ENCODE assay signal across 39 cellular contexts in the genomic region with DNA sequence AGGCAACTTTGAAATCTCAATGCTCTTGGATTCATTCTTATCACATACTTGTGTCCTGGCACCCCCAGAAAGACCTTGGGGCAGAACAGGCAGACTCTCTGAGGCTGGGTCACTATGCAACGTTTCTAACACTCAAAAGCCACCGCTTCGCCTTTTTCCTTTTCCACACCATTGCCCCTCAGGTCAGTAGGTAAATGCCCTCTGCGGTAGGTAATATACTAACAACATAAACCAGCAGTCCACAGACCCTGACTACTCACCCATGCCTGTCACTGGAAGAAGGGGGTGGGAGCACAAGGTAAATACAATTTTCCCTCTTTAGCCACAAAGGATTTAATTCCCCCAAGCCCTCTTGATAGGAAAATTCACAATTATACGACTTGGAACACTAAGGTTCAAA. TPM values are rescaled to one million over a fixed set of nuclear protein-coding genes. Genes with fewer than 3 reads are reported as not detected.
"Had no signal": no experiment of that assay in that cellular context is flagged by ENCODE, and none has a peak within 500 bp of the region (broad histone marks: within the 10 kb centered on the region; RNA-seq: fewer than 3 reads in every experiment).

No MANE protein-coding gene starts in this region.

- H3K9me3 Mint-ChIP-seq: activated B cell treated with CpG ODN at 0.5 μM for 24 hours; activated CD4-positive, alpha-beta memory T cell treated with anti-CD3 and anti-CD28 coated beads for 36 hours; activated CD4-positive, alpha-beta T cell treated with anti-CD3 and anti-CD28 coated beads, Interleukin-2, amount 10 ng/mL, durations not matched to agents 24 days and 14 days; activated CD8-positive, alpha-beta T cell treated with anti-CD3 and anti-CD28 coated beads for 36 hours; activated naive CD4-positive, alpha-beta T cell treated with anti-CD3 and anti-CD28 coated beads for 36 hours; activated naive CD4-positive, alpha-beta T cell treated with anti-CD3 and anti-CD28 coated beads, Interleukin-2, amount 50 U/mL, for 72 hours; activated naive CD8-positive, alpha-beta T cell treated with anti-CD3 and anti-CD28 coated beads for 36 hours; activated T-cell treated with anti-CD3 and anti-CD28 coated beads, Interleukin-2, amount 50 U/mL, for 4 hours; activated T-cell treated with anti-CD3 and anti-CD28 coated beads, Interleukin-2, amount 50 U/mL, for 72 hours; activated T-helper 1 cell treated with anti-CD3 and anti-CD28 coated beads, Interleukin-12 subunit alpha, Interleukin-12 subunit beta, Interleukin-2, Interleukin-4 antibody, amounts not matched to agents 30 ng/mL and 10 ng/mL and 1 ng/mL, durations not matched to agents 14 hours and 24 hours and 36 hours; activated T-helper 17 cell treated with anti-CD3 and anti-CD28 coated beads, Interleukin-2, amount 50 U/mL, for 72 hours; central memory CD8-positive, alpha-beta T cell; T-helper 1 cell treated with Interleukin-12 subunit alpha and Interleukin-12 subunit beta and Interleukin-4 antibody, amounts not matched to agents 30 μg/mL and 1 μg/mL, for 36 hours; T-helper 2 cell treated with Interferon-gamma antibody and Interleukin-4, amounts not matched to agents 5 μg/mL and 100 μg/mL, for 36 hours had no signal

- H3K4me3 ChIP-seq: adrenal gland, body of pancreas, breast epithelium, cardiac muscle cell had no signal

- DNase-seq: activated B cell treated with CpG ODN at 0.5 μM for 24 hours; activated CD4-positive, alpha-beta memory T cell treated with anti-CD3 and anti-CD28 coated beads for 36 hours; activated CD4-positive, alpha-beta T cell treated with anti-CD3 and anti-CD28 coated beads for 4 hours; activated CD4-positive, alpha-beta T cell treated with anti-CD3 and anti-CD28 coated beads, Interleukin-2, amount 10 ng/mL, durations not matched to agents 24 days and 14 days; activated CD4-positive, alpha-beta T cell treated with anti-CD3 and anti-CD28 coated beads, Interleukin-2, amount 50 U/mL, for 1 hour; activated CD4-positive, alpha-beta T cell treated with anti-CD3 and anti-CD28 coated beads, Interleukin-2, amount 50 U/mL, for 4 hours; activated CD4-positive, CD25-positive, alpha-beta regulatory T cell treated with anti-CD3 and anti-CD28 coated beads, Interleukin-2, amount 50 U/mL, for 72 hours; activated CD8-positive, alpha-beta memory T cell treated with anti-CD3 and anti-CD28 coated beads, Interleukin-2, amount 50 U/mL, for 4 hours; activated CD8-positive, alpha-beta T cell treated with anti-CD3 and anti-CD28 coated beads for 36 hours; activated effector memory CD4-positive, alpha-beta T cell treated with anti-CD3 and anti-CD28 coated beads, Interleukin-2, amount 50 U/mL, for 16 hours; activated gamma-delta T cell treated with Interleukin-2 at 50 U/mL for 16 hours; activated naive CD4-positive, alpha-beta T cell; activated naive CD4-positive, alpha-beta T cell treated with anti-CD3 and anti-CD28 coated beads for 36 hours; activated naive CD4-positive, alpha-beta T cell treated with anti-CD3 and anti-CD28 coated beads, Interleukin-2, amount 50 U/mL, for 16 hours; activated naive CD8-positive, alpha-beta T cell treated with anti-CD3 and anti-CD28 coated beads for 36 hours; activated T-cell treated with anti-CD3 and anti-CD28 coated beads for 4 hours; activated T-cell treated with anti-CD3 and anti-CD28 coated beads, Interleukin-2, amount 50 U/mL, for 1 hour; activated T-cell treated with anti-CD3 and anti-CD28 coated beads, Interleukin-2, amount 50 U/mL, for 4 hours; activated T-cell treated with anti-CD3 and anti-CD28 coated beads, Interleukin-2, amount 50 U/mL, for 72 hours; adrenal gland; amniotic stem cell; aorta; body of pancreas; brain microvascular endothelial cell; caudate nucleus; cerebellar nuclear complex; T-helper 1 cell; T-helper 2 cell; T-helper 9 cell had no signal

- H3K4me3 Mint-ChIP-seq: activated B cell treated with CpG ODN at 0.5 μM for 24 hours; activated CD4-positive, alpha-beta memory T cell treated with anti-CD3 and anti-CD28 coated beads for 36 hours; activated CD4-positive, alpha-beta T cell treated with anti-CD3 and anti-CD28 coated beads, Interleukin-2, amount 10 ng/mL, durations not matched to agents 24 days and 14 days; activated CD8-positive, alpha-beta T cell treated with anti-CD3 and anti-CD28 coated beads for 36 hours; activated naive CD4-positive, alpha-beta T cell treated with anti-CD3 and anti-CD28 coated beads for 36 hours; activated naive CD8-positive, alpha-beta T cell treated with anti-CD3 and anti-CD28 coated beads for 36 hours; activated T-cell treated with anti-CD3 and anti-CD28 coated beads, Interleukin-2, amount 50 U/mL, for 4 hours; activated T-cell treated with anti-CD3 and anti-CD28 coated beads, Interleukin-2, amount 50 U/mL, for 72 hours; activated T-helper 1 cell treated with anti-CD3 and anti-CD28 coated beads, Interleukin-12 subunit alpha, Interleukin-12 subunit beta, Interleukin-2, Interleukin-4 antibody, amounts not matched to agents 30 ng/mL and 10 ng/mL and 1 ng/mL, durations not matched to agents 14 hours and 24 hours and 36 hours; activated T-helper 17 cell treated with anti-CD3 and anti-CD28 coated beads, Interleukin-2, amount 50 U/mL, for 72 hours; central memory CD8-positive, alpha-beta T cell; T-helper 1 cell treated with Interleukin-12 subunit alpha and Interleukin-12 subunit beta and Interleukin-4 antibody, amounts not matched to agents 30 μg/mL and 1 μg/mL, for 36 hours; T-helper 2 cell treated with Interferon-gamma antibody and Interleukin-4, amounts not matched to agents 5 μg/mL and 100 μg/mL, for 36 hours had no signal

- H3K27me3 Mint-ChIP-seq: activated CD4-positive, alpha-beta memory T cell treated with anti-CD3 and anti-CD28 coated beads for 36 hours; activated CD8-positive, alpha-beta T cell treated with anti-CD3 and anti-CD28 coated beads for 36 hours; central memory CD8-positive, alpha-beta T cell had no signal

- FAIRE-seq: astrocyte, TTC549 had no signal

- H3K27me3 ChIP-seq: body of pancreas, brain microvascular endothelial cell, breast epithelium, cardiac muscle cell had no signal

- H3K4me1 Mint-ChIP-seq: activated B cell treated with CpG ODN at 0.5 μM for 24 hours; activated CD4-positive, alpha-beta T cell treated with anti-CD3 and anti-CD28 coated beads, Interleukin-2, amount 10 ng/mL, durations not matched to agents 24 days and 14 days; activated naive CD8-positive, alpha-beta T cell treated with anti-CD3 and anti-CD28 coated beads for 36 hours; activated T-helper 17 cell treated with anti-CD3 and anti-CD28 coated beads, Interleukin-2, amount 50 U/mL, for 72 hours; central memory CD8-positive, alpha-beta T cell had no signal

- H3K36me3 ChIP-seq: adrenal gland, brain microvascular endothelial cell, breast epithelium, cardiac muscle cell had no signal

- H3K27ac Mint-ChIP-seq: activated B cell treated with CpG ODN at 0.5 μM for 24 hours; activated CD4-positive, alpha-beta memory T cell treated with anti-CD3 and anti-CD28 coated beads for 36 hours; activated CD4-positive, alpha-beta T cell treated with anti-CD3 and anti-CD28 coated beads, Interleukin-2, amount 10 ng/mL, durations not matched to agents 24 days and 14 days; activated CD8-positive, alpha-beta T cell treated with anti-CD3 and anti-CD28 coated beads for 36 hours; activated naive CD4-positive, alpha-beta T cell treated with anti-CD3 and anti-CD28 coated beads for 36 hours; activated naive CD4-positive, alpha-beta T cell treated with anti-CD3 and anti-CD28 coated beads, Interleukin-2, amount 50 U/mL, for 72 hours; activated naive CD8-positive, alpha-beta T cell treated with anti-CD3 and anti-CD28 coated beads for 36 hours; activated T-cell treated with anti-CD3 and anti-CD28 coated beads, Interleukin-2, amount 50 U/mL, for 72 hours; activated T-helper 1 cell treated with anti-CD3 and anti-CD28 coated beads, Interleukin-12 subunit alpha, Interleukin-12 subunit beta, Interleukin-2, Interleukin-4 antibody, amounts not matched to agents 30 ng/mL and 10 ng/mL and 1 ng/mL, durations not matched to agents 14 hours and 24 hours and 36 hours; activated T-helper 17 cell treated with anti-CD3 and anti-CD28 coated beads, Interleukin-2, amount 50 U/mL, for 72 hours; T-helper 1 cell treated with Interleukin-12 subunit alpha and Interleukin-12 subunit beta and Interleukin-4 antibody, amounts not matched to agents 30 μg/mL and 1 μg/mL, for 36 hours; T-helper 2 cell treated with Interferon-gamma antibody and Interleukin-4, amounts not matched to agents 5 μg/mL and 100 μg/mL, for 36 hours had no signal

- H3K36me3 Mint-ChIP-seq: activated CD4-positive, alpha-beta memory T cell treated with anti-CD3 and anti-CD28 coated beads for 36 hours; activated naive CD4-positive, alpha-beta T cell treated with anti-CD3 and anti-CD28 coated beads, Interleukin-2, amount 50 U/mL, for 72 hours; activated naive CD8-positive, alpha-beta T cell treated with anti-CD3 and anti-CD28 coated beads for 36 hours had no signal

RNA-seq across cellular contexts. Expression of gene SPTLC3, which starts 6.5 kb away (rescaled TPM):
- total RNA-seq: activated B cell treated with CpG ODN at 0.5 μM for 24 hours; activated T-helper 17 cell treated with anti-CD3 and anti-CD28 coated beads, Interleukin-2, amount 50 U/mL, for 72 hours had no signal
